8 cellular contexts compared by ENCODE assay signal in the genomic region with DNA sequence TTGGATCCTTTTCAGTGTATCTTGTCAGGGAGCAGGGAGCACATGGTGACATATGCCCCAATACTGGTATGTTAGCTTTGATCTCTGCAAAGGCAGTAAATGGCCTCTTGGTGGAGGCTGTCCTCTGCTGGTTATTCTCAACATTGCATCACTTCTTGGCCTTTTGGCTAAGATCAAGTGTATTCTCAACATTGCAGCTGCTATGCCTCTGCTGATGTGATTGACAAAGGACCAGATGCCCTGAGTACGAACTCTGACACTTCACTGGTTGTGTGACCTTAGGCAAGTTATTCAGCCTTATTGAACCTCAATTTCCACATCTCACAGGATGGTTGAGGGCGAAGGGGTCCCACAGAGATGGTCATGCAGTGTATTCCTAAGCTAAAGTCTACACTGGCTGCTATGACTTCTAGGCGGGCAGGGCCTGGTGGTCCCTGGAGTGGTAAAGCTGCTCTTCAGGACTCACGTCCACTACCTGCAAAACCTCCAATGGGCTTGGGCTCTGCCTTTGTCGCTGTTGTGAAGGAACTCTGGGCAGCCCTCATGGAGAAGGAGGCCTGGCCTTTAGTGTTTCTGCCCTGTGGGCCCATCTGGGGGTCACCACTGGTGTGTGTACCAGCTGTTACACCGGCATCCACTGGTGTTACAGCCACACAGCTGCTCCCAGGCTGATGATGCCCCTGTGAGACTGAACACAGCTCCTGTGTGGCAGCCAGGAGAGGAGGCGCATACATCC.
DNase-seq lines count a peak whose midpoint lies in the region; ATAC-seq lines count a peak whose summit lies in the region.

No MANE protein-coding gene starts in this region.

- H3K9me3 Mint-ChIP-seq in T-helper 2 cell treated with Interferon-gamma antibody and Interleukin-4, amounts not matched to agents 5 μg/mL and 100 μg/mL, for 36 hours, result no peaks in the 10 kb centered on the region

- H3K27ac Mint-ChIP-seq in T-helper 2 cell treated with Interferon-gamma antibody and Interleukin-4, amounts not matched to agents 5 μg/mL and 100 μg/mL, for 36 hours, result no peak overlapping the region

- H3K27me3 Mint-ChIP-seq in T-helper 2 cell treated with Interferon-gamma antibody and Interleukin-4, amounts not matched to agents 5 μg/mL and 100 μg/mL, for 36 hours (ENCODE audit: low read depth), result no peaks in the 10 kb centered on the region

- DNase-seq in activated naive CD4-positive, alpha-beta T cell treated with Interleukin-2 at 50 U/mL for 16 hours, result peak; percentile 36
- no peak for DNase-seq in activated naive CD4-positive, alpha-beta T cell (lab: John Stamatoyannopoulos, UW)
- DNase-seq in NCI-H2081 (lab: John Stamatoyannopoulos, UW), result peak; percentile 33 to 66
- DNase-seq in T-helper 2 cell treated with Interferon-gamma antibody and Interleukin-4, amounts not matched to agents 5 μg/mL and 100 μg/mL, for 36 hours (ENCODE audit: low spot score), result peak; percentile 47
- peak; percentile 76 for DNase-seq in cerebellar cortex (ENCODE audit: low spot score)
- DNase-seq in left colon, result peak; percentile 30 to 57
- peak; percentile 15 to 25 (median 20) for DNase-seq in stimulated activated CD4-positive, alpha-beta T cell treated with anti-CD3 and anti-CD28 coated beads, TNF-alpha, amount 100 ng/mL, for 24 hours (ENCODE audit: low read depth in 3 of 3)

- H3K4me3 Mint-ChIP-seq in T-helper 2 cell treated with Interferon-gamma antibody and Interleukin-4, amounts not matched to agents 5 μg/mL and 100 μg/mL, for 36 hours, result no peak overlapping the region

- no peaks in the 10 kb centered on the region for H3K36me3 Mint-ChIP-seq in T-helper 2 cell treated with Interferon-gamma antibody and Interleukin-4, amounts not matched to agents 5 μg/mL and 100 μg/mL, for 36 hours (ENCODE audit: low read depth)

- ATAC-seq in HG03025 (IDR thresholded peaks at IDR 0.05; ENCODE audit: low FRiP score, unreplicated experiment) (peak; percentile 56), left colon (peak; percentile 95)

- peaks cover 33% of the 10 kb centered on the region for H3K4me1 Mint-ChIP-seq in T-helper 2 cell treated with Interferon-gamma antibody and Interleukin-4, amounts not matched to agents 5 μg/mL and 100 μg/mL, for 36 hours (ENCODE audit: low read depth)

- intact Hi-C loops in left colon (cut with DNase I, micrococcal nuclease), result loop anchor here (2.0 to 10.0 kb wide), 2 partner anchors 179 to 185 kb away; no protein-coding TSS in a partner anchor

Comparison
In these comparisons a context has a peak if more than half of its experiments do, and no peak if none do; other contexts are left out.
1. DNase-seq: peak in activated naive CD4-positive, alpha-beta T cell treated with Interleukin-2 at 50 U/mL for 16 hours (single experiment), NCI-H2081 (2 of 2), T-helper 2 cell treated with Interferon-gamma antibody and Interleukin-4, amounts not matched to agents 5 μg/mL and 100 μg/mL, for 36 hours (single experiment), cerebellar cortex (single experiment), left colon (2 of 2) and stimulated activated CD4-positive, alpha-beta T cell treated with anti-CD3 and anti-CD28 coated beads, TNF-alpha, amount 100 ng/mL, for 24 hours (3 of 3); none in activated naive CD4-positive, alpha-beta T cell (0 of 4).